ENCODE assay signal across 14 cellular contexts in the genomic region with DNA sequence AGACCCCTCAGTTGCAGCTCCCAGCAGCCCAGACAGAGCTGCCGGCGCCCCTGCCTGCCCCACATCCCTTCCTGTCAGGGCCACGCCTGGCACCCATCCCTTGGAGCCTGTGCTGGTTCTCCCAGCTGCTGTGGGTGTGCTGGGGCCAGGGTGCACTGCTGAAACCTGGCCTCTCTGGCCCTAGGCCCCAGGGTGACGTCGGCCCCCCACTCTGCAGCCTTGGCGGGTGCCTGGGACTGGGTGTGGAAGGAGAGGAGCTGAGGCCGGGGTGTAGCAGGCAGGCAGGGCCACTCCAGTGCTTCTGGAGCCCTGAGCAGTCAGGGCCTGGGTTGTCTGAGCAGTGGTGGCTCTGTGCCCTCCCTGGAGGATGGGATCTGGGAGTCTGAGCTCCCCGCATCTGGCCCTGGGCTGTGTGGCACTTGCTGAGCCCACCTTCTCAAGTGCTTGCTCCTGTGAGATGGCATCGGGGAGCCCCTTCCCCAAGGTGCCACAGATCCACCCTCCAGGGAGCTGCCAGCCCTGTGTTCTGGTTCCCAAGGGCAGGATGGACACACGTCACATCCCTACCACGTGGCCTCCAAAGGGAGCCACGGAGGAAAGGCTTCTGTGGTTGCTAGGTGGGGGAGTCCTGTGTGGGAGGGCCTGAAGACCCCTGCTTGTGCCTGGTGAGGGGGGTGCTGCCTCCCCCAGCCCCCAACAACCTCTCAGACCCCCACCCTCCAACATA. TPM values are rescaled to one million over a fixed set of nuclear protein-coding genes. Genes with fewer than 3 reads are reported as not detected.
DNase-seq lines count a peak whose midpoint lies in the region; ATAC-seq and TF ChIP-seq lines count a peak whose summit lies in the region.
"Had no signal": no experiment of that assay in that cellular context is flagged by ENCODE, and none has a peak within 500 bp of the region (broad histone marks: within the 10 kb centered on the region; RNA-seq: fewer than 3 reads in every experiment).

No MANE protein-coding gene starts in this region.

- H3K27me3 ChIP-seq in heart right ventricle (no peaks in the 10 kb centered on the region), adipocyte (replicated peaks; ENCODE audit: control insufficient read depth, insufficient read depth, low read length) (no peaks in the 10 kb centered on the region), upper lobe of left lung (no peaks in the 10 kb centered on the region)
- H3K27me3 ChIP-seq: uterus had no signal

- no peak for TF ChIP-seq POLR2A in upper lobe of left lung (IDR thresholded peaks at IDR 0.05)

- DNase-seq in heart right ventricle (no peak), Right ventricle myocardium superior (no peak), adipocyte (ENCODE audit: low read depth) (no peak), nephron progenitor cell (no peak), upper lobe of left lung (peak in 1 of 2 donors; percentile 75), AG08395 (ENCODE audit: low spot score) (no peak)
- DNase-seq in activated T-helper 1 cell treated with anti-CD3 and anti-CD28 coated beads, Interleukin-12 subunit alpha, Interleukin-12 subunit beta, Interleukin-2, Interleukin-4 antibody, amounts not matched to agents 30 ng/mL and 10 ng/mL and 1 ng/mL, durations not matched to agents 14 hours and 24 hours and 36 hours (ENCODE audit: low spot score): no peak
- no peak for DNase-seq in activated CD8-positive, alpha-beta memory T cell treated with anti-CD3 and anti-CD28 coated beads, Interleukin-2, amount 50 U/mL, for 48 hours
- DNase-seq: lower lobe of right lung; NK-92 treated with Interleukin-12 subunit alpha and Interleukin-12 subunit beta, amount 100 ng/mL, for 24 hours; uterus had no signal

- peaks cover 4% of the 10 kb centered on the region for H3K36me3 Mint-ChIP-seq in nephron progenitor cell (ENCODE audit: low read depth)
- H3K36me3 Mint-ChIP-seq in activated T-helper 1 cell treated with anti-CD3 and anti-CD28 coated beads, Interleukin-12 subunit alpha, Interleukin-12 subunit beta, Interleukin-2, Interleukin-4 antibody, amounts not matched to agents 30 ng/mL and 10 ng/mL and 1 ng/mL, durations not matched to agents 14 hours and 24 hours and 36 hours (ENCODE audit: low read depth): peaks cover 23% of the 10 kb centered on the region

- no peaks in the 10 kb centered on the region for H3K9me3 ChIP-seq in heart right ventricle
- no peaks in the 10 kb centered on the region for H3K9me3 ChIP-seq in adipocyte (ENCODE audit: control insufficient read depth, low read length)
- no peaks in the 10 kb centered on the region for H3K9me3 ChIP-seq in upper lobe of left lung
- H3K9me3 ChIP-seq: lower lobe of right lung, uterus had no signal

- no peak for TF ChIP-seq CTCF in heart right ventricle (IDR thresholded peaks at IDR 0.05)
- TF ChIP-seq CTCF in nephron progenitor cell (IDR thresholded peaks at IDR 0.05): no peak
- TF ChIP-seq CTCF in upper lobe of left lung (IDR thresholded peaks at IDR 0.05): no peak

- H3K27ac ChIP-seq in heart right ventricle: peak overlapping the region in 6 of 10 donors; percentile 2 to 36 (median 8)
- peak overlapping the region in 3 of 4 donors; percentile 10 to 22 (median 21) for H3K27ac ChIP-seq in upper lobe of left lung
- H3K27ac ChIP-seq: GM23248, KMS-11, lower lobe of right lung, uterus had no signal

- intact Hi-C loops in heart right ventricle (cut with DNase I): loop anchor here in 7 of 10 donors (5.0 to 10.0 kb wide), 6 partner anchors 41 to 164 kb away; a partner anchor contains a TSS
- intact Hi-C loops in Right ventricle myocardium superior (cut with DNase I): no loop called here
- intact Hi-C loops in activated T-helper 1 cell treated with anti-CD3 and anti-CD28 coated beads, Interleukin-12 subunit alpha, Interleukin-12 subunit beta, Interleukin-2, Interleukin-4 antibody, amounts not matched to agents 30 ng/mL and 10 ng/mL and 1 ng/mL, durations not matched to agents 14 hours and 24 hours and 36 hours (cut with micrococcal nuclease): no loop called here

- H3K27me3 Mint-ChIP-seq in nephron progenitor cell (ENCODE audit: low read depth, poor library complexity): no peaks in the 10 kb centered on the region
- H3K27me3 Mint-ChIP-seq in activated T-helper 1 cell treated with anti-CD3 and anti-CD28 coated beads, Interleukin-12 subunit alpha, Interleukin-12 subunit beta, Interleukin-2, Interleukin-4 antibody, amounts not matched to agents 30 ng/mL and 10 ng/mL and 1 ng/mL, durations not matched to agents 14 hours and 24 hours and 36 hours (ENCODE audit: insufficient read depth): no peaks in the 10 kb centered on the region

- ATAC-seq in heart right ventricle (peak in 4 of 8 donors; percentile 2 to 14 (median 9)), Right ventricle myocardium superior (ENCODE audit: poor library complexity) (no peak), upper lobe of left lung (ENCODE audit: low FRiP score in 2 of 2) (no peak)
- ATAC-seq: lower lobe of right lung had no signal

- TF ChIP-seq EP300 in upper lobe of left lung (IDR thresholded peaks at IDR 0.05): no peak

- H3K36me3 ChIP-seq in heart right ventricle: peaks cover 6 to 81% (median 30%) of the 10 kb centered on the region in 9 donors
- H3K36me3 ChIP-seq in adipocyte (ENCODE audit: control insufficient read depth, insufficient read depth, low read length, severe bottlenecking): peaks cover 57% of the 10 kb centered on the region
- peaks cover 25 to 80% (median 71%) of the 10 kb centered on the region in 4 donors for H3K36me3 ChIP-seq in upper lobe of left lung
- H3K36me3 ChIP-seq: uterus had no signal

- WGBS in heart right ventricle, 2 donors: 67 to 72% methylated on average over 12 of the region's 12 CpGs
- WGBS in upper lobe of left lung, 2 donors: 75 to 84% methylated on average over 6 to 12 of the region's 12 CpGs

- peaks cover 6 to 52% (median 16%) of the 10 kb centered on the region in 9 donors for H3K4me1 ChIP-seq in heart right ventricle
- peaks cover 10% of the 10 kb centered on the region for H3K4me1 ChIP-seq in adipocyte (ENCODE audit: control insufficient read depth, insufficient read depth, low read length)
- peaks cover 14 to 27% (median 15%) of the 10 kb centered on the region in 4 donors for H3K4me1 ChIP-seq in upper lobe of left lung

- H3K9me3 Mint-ChIP-seq in nephron progenitor cell: no peaks in the 10 kb centered on the region
- no peaks in the 10 kb centered on the region for H3K9me3 Mint-ChIP-seq in activated T-helper 1 cell treated with anti-CD3 and anti-CD28 coated beads, Interleukin-12 subunit alpha, Interleukin-12 subunit beta, Interleukin-2, Interleukin-4 antibody, amounts not matched to agents 30 ng/mL and 10 ng/mL and 1 ng/mL, durations not matched to agents 14 hours and 24 hours and 36 hours

- H3K9ac ChIP-seq in adipocyte (ENCODE audit: low read length): peak overlapping the region; percentile 4
- H3K9ac ChIP-seq: GM23248, KMS-11 had no signal

- peaks cover 13% of the 10 kb centered on the region for H3K4me1 Mint-ChIP-seq in nephron progenitor cell
- peaks cover 15% of the 10 kb centered on the region for H3K4me1 Mint-ChIP-seq in activated T-helper 1 cell treated with anti-CD3 and anti-CD28 coated beads, Interleukin-12 subunit alpha, Interleukin-12 subunit beta, Interleukin-2, Interleukin-4 antibody, amounts not matched to agents 30 ng/mL and 10 ng/mL and 1 ng/mL, durations not matched to agents 14 hours and 24 hours and 36 hours (ENCODE audit: low read depth)

- H3K4me3 Mint-ChIP-seq in nephron progenitor cell: no peak overlapping the region
- no peak overlapping the region for H3K4me3 Mint-ChIP-seq in activated T-helper 1 cell treated with anti-CD3 and anti-CD28 coated beads, Interleukin-12 subunit alpha, Interleukin-12 subunit beta, Interleukin-2, Interleukin-4 antibody, amounts not matched to agents 30 ng/mL and 10 ng/mL and 1 ng/mL, durations not matched to agents 14 hours and 24 hours and 36 hours

- H3K27ac Mint-ChIP-seq in nephron progenitor cell: peak overlapping the region; percentile 42
- H3K27ac Mint-ChIP-seq in activated T-helper 1 cell treated with anti-CD3 and anti-CD28 coated beads, Interleukin-12 subunit alpha, Interleukin-12 subunit beta, Interleukin-2, Interleukin-4 antibody, amounts not matched to agents 30 ng/mL and 10 ng/mL and 1 ng/mL, durations not matched to agents 14 hours and 24 hours and 36 hours: no peak overlapping the region

- H3K4me3 ChIP-seq in heart right ventricle (no peak overlapping the region), adipocyte (ENCODE audit: low read length) (no peak overlapping the region), upper lobe of left lung (no peak overlapping the region)
- H3K4me3 ChIP-seq: GM23248, lower lobe of right lung, uterus had no signal

RNA-seq across cellular contexts. Expression of a gene that starts 5.2 kb away (rescaled TPM):
- total RNA-seq in heart right ventricle (10 to 100 TPM; 40.0 to 76.5 (median 45.0) TPM), Right ventricle myocardium superior (59.6 TPM), upper lobe of left lung (100 to 1,000 TPM in 2 of 6 donors, 10 to 100 TPM in 4; 67.2 to 114 (median 79.3) TPM)
- 100 to 1,000 TPM in 1 of 2 donors, 10 to 100 TPM in 1; 83.6 to 103 TPM for polyA plus RNA-seq in heart right ventricle
- total RNA-seq in activated T-helper 1 cell treated with anti-CD3 and anti-CD28 coated beads, Interleukin-12 subunit alpha, Interleukin-12 subunit beta, Interleukin-2, Interleukin-4 antibody, amounts not matched to agents 30 ng/mL and 10 ng/mL and 1 ng/mL, durations not matched to agents 14 hours and 24 hours and 36 hours: 67.5 and 68.2 TPM in 2 replicates

RNA-seq across cellular contexts. Expression of a gene that starts 5.7 kb away (rescaled TPM):
- 10 to 100 TPM; 24.6 to 45.2 (median 30.4) TPM for total RNA-seq in heart right ventricle
- 10 to 100 TPM; 25.8 to 47.3 TPM for polyA plus RNA-seq in heart right ventricle
- 30.0 TPM for total RNA-seq in Right ventricle myocardium superior
- 100 to 1,000 TPM in 1 of 6 donors, 10 to 100 TPM in 5; 39.8 to 104 (median 70.7) TPM for total RNA-seq in upper lobe of left lung
- 153 and 169 TPM in 2 replicates for total RNA-seq in activated T-helper 1 cell treated with anti-CD3 and anti-CD28 coated beads, Interleukin-12 subunit alpha, Interleukin-12 subunit beta, Interleukin-2, Interleukin-4 antibody, amounts not matched to agents 30 ng/mL and 10 ng/mL and 1 ng/mL, durations not matched to agents 14 hours and 24 hours and 36 hours

RNA-seq across cellular contexts. Expression of a gene that starts 18.2 kb away (rescaled TPM):
- total RNA-seq in heart right ventricle: under 1 TPM; 0.15 to 0.70 (median 0.41) TPM
- 1 to 10 TPM in 1 of 2 donors, under 1 TPM in 1; 0.30 to 1.0 TPM for polyA plus RNA-seq in heart right ventricle
- total RNA-seq in Right ventricle myocardium superior: 0.24 TPM
- 1 to 10 TPM; 1.1 to 6.3 (median 3.2) TPM for total RNA-seq in upper lobe of left lung
- total RNA-seq in activated T-helper 1 cell treated with anti-CD3 and anti-CD28 coated beads, Interleukin-12 subunit alpha, Interleukin-12 subunit beta, Interleukin-2, Interleukin-4 antibody, amounts not matched to agents 30 ng/mL and 10 ng/mL and 1 ng/mL, durations not matched to agents 14 hours and 24 hours and 36 hours: 2.2 and 4.5 TPM in 2 replicates
- total RNA-seq: GM23248 had no signal
- polyA plus RNA-seq: GM23248 had no signal

RNA-seq across cellular contexts. Expression of a gene that starts 25.2 kb away (rescaled TPM):
- under 1 TPM in 3 of 10 donors, not detected in 7; 0.31 to 0.72 (median 0.45) TPM for total RNA-seq in heart right ventricle
- under 1 TPM in 1 of 2 donors, not detected in 1; 0.29 TPM for polyA plus RNA-seq in heart right ventricle
- 0.35 TPM for total RNA-seq in Right ventricle myocardium superior
- 1 to 10 TPM in 3 of 6 donors, not detected in 3; 1.2 to 3.7 (median 1.7) TPM for total RNA-seq in upper lobe of left lung
- 0.34 TPM in 1 of 2 replicates, not detected in the other for total RNA-seq in activated T-helper 1 cell treated with anti-CD3 and anti-CD28 coated beads, Interleukin-12 subunit alpha, Interleukin-12 subunit beta, Interleukin-2, Interleukin-4 antibody, amounts not matched to agents 30 ng/mL and 10 ng/mL and 1 ng/mL, durations not matched to agents 14 hours and 24 hours and 36 hours
- total RNA-seq: GM23248, lower lobe of right lung, omental fat pad, uterus had no signal
- polyA plus RNA-seq: GM23248 had no signal

RNA-seq across cellular contexts. Expression of a gene that starts 51.0 kb away (rescaled TPM):
- 1 to 10 TPM in 1 of 10 donors, under 1 TPM in 9; 0.11 to 1.1 (median 0.22) TPM for total RNA-seq in heart right ventricle
- polyA plus RNA-seq in heart right ventricle: under 1 TPM; 0.13 to 0.22 TPM
- total RNA-seq in Right ventricle myocardium superior: 0.70 TPM
- 1 to 10 TPM; 2.4 to 8.6 (median 4.6) TPM for total RNA-seq in upper lobe of left lung
- total RNA-seq in activated T-helper 1 cell treated with anti-CD3 and anti-CD28 coated beads, Interleukin-12 subunit alpha, Interleukin-12 subunit beta, Interleukin-2, Interleukin-4 antibody, amounts not matched to agents 30 ng/mL and 10 ng/mL and 1 ng/mL, durations not matched to agents 14 hours and 24 hours and 36 hours: 0.07 and 0.16 TPM in 2 replicates
- total RNA-seq: GM23248 had no signal
- polyA plus RNA-seq: GM23248 had no signal

Comparison
In these comparisons a context has a peak if more than half of its experiments do, and no peak if none do; other contexts are left out.
1. intact Hi-C loops: an anchor here in heart right ventricle (5.0 to 10.0 kb wide); none called in Right ventricle myocardium superior and activated T-helper 1 cell treated with anti-CD3 and anti-CD28 coated beads, Interleukin-12 subunit alpha, Interleukin-12 subunit beta, Interleukin-2, Interleukin-4 antibody, amounts not matched to agents 30 ng/mL and 10 ng/mL and 1 ng/mL, durations not matched to agents 14 hours and 24 hours and 36 hours.